22 cellular contexts compared by ENCODE assay signal in the genomic region with DNA sequence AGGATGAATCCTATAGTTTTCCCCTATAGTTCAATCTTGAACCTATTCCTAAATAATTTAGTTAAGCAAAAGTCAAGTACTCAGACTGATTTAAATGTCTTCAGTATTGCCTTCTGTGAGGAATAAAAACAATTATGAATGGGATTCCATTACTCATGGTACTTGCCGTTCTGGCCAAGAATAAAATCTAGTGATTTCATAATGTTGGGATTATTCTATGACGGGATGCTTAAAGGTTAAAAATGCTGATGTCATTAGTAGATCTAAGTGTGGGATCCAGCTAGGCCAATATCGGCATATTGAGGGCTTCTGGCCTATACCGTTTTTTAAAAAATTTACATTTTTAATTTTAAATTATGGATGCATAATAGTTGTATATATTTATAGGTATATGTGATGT.
"Had no signal": no experiment of that assay in that cellular context is flagged by ENCODE, and none has a peak within 500 bp of the region (broad histone marks: within the 10 kb centered on the region; RNA-seq: fewer than 3 reads in every experiment).

No MANE protein-coding gene starts in this region.

- DNase-seq: activated CD4-positive, alpha-beta T cell treated with anti-CD3 and anti-CD28 coated beads, Interleukin-2, amount 10 ng/mL, durations not matched to agents 24 days and 14 days; activated CD4-positive, alpha-beta T cell treated with anti-CD3 and anti-CD28 coated beads, Interleukin-2, amount 50 U/mL, for 4 hours; activated CD8-positive, alpha-beta T cell treated with anti-CD3 and anti-CD28 coated beads for 36 hours; activated gamma-delta T cell; activated naive CD4-positive, alpha-beta T cell treated with Interleukin-2 at 50 U/mL for 16 hours; activated T-cell treated with anti-CD3 and anti-CD28 coated beads, Interleukin-2, amount 50 U/mL, for 1 hour; activated T-cell treated with anti-CD3 and anti-CD28 coated beads, Interleukin-2, amount 50 U/mL, for 72 hours; adrenal gland; anterior cingulate cortex; Karpas-422; KBM-7; NCI-H1105; NCI-H1417 treated with DMSO at 0.1 percent for 48 hours; NCI-H187 treated with DMSO at 0.1 percent for 48 hours; NCI-H2081; NCI-H345; NCI-H524 treated with DMSO at 0.1 percent for 48 hours; SHP77; SJCRH30 had no signal

- H3K9me3 ChIP-seq: adrenal gland, SJCRH30 had no signal

- H3K36me3 ChIP-seq: adrenal gland had no signal

- ATAC-seq: activated CD8-positive, alpha-beta T cell treated with anti-CD3 and anti-CD28 coated beads for 36 hours; activated naive CD4-positive, alpha-beta T cell treated with anti-CD3 and anti-CD28 coated beads, Interleukin-2, amount 50 U/mL, for 72 hours; activated T-cell treated with anti-CD3 and anti-CD28 coated beads, Interleukin-2, amount 50 U/mL, for 72 hours; Panc1 had no signal

- H3K4me3 ChIP-seq: adrenal gland, SJCRH30, SK-N-MC had no signal

- H3K4me1 ChIP-seq: SJCRH30 had no signal

- H3K27me3 ChIP-seq: adrenal gland, SJCRH30 had no signal

- H3K27ac ChIP-seq: adrenal gland, SJCRH30, SK-N-MC had no signal
